In the genomic region with DNA sequence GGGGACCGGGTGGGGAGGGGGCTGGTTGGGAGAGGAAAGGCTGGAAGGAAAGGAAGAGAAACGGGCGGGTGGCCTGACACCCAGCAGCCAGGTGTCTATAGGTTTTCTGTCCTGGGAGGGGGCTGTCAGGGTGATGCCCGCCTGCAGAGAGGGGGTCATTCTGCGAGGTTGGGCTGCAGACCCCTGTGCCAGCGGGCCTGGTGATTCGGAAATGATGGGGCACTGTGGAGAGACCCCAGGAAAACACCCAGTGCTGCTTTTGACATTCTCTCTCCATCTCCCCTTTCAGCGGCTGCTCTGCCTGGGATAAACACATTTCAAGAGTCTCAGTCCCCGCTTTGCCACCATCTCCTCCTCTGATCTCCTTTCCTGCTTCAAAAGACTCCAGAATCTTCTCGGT, we compare ENCODE assay signal across 23 cellular contexts.
DNase-seq lines count a peak whose midpoint lies in the region; ATAC-seq, FAIRE-seq and TF ChIP-seq lines count a peak whose summit lies in the region.
"Had no signal": no experiment of that assay in that cellular context is flagged by ENCODE, and none has a peak within 500 bp of the region (broad histone marks: within the 10 kb centered on the region; RNA-seq: fewer than 3 reads in every experiment).

No MANE protein-coding gene starts in this region.

- no peaks in the 10 kb centered on the region for H3K36me3 ChIP-seq in BLaER1 treated with 17β-estradiol and CSF1 and Interleukin-3, amounts not matched to agents 10 nM and 100 nM
- H3K36me3 ChIP-seq in PC-3 (ENCODE audit: low read depth, low read length) = no peaks in the 10 kb centered on the region
- H3K36me3 ChIP-seq in A673 (ENCODE audit: insufficient read depth, low read length, poor library complexity, severe bottlenecking) = no peaks in the 10 kb centered on the region
- H3K36me3 ChIP-seq: breast epithelium, MG63, right lobe of liver had no signal

- BruUV-seq in PC-3 (replicated peaks; lab: Mats Ljungman, UMichigan) = no TSS peak
- no TSS peak for BruUV-seq in A673 (replicated peaks; lab: Mats Ljungman, UMichigan)

- intact Hi-C loops in PC-3 (cut with micrococcal nuclease) (loop anchor here (2.0 to 5.0 kb wide), 3 partner anchors 79 to 405 kb away; no protein-coding TSS in a partner anchor), A673 (cut with micrococcal nuclease; ENCODE audit: unreplicated experiment) (no loop called here)

- no peaks in the 10 kb centered on the region for H3K9me2 ChIP-seq in PC-3 (replicated peaks; ENCODE audit: low read length)

- peak overlapping the region; percentile 86 to 97 (median 91); a peak in 21 of 22 replicates for H3K4me2 ChIP-seq in BLaER1 treated with 17β-estradiol and CSF1 and Interleukin-3, amounts not matched to agents 10 nM and 100 nM
- H3K4me2 ChIP-seq in PC-3 (ENCODE audit: low read length) = peak overlapping the region; percentile 84

- H3K9me3 Mint-ChIP-seq in osteocyte (ENCODE audit: unreplicated experiment) = no peaks in the 10 kb centered on the region
- H3K9me3 Mint-ChIP-seq: activated T-helper 17 cell treated with anti-CD3 and anti-CD28 coated beads, Interleukin-2, amount 50 U/mL, for 72 hours; dendritic cell treated with granulocyte-macrophage colony-stimulating factor and Interleukin-4, amounts not matched to agents 40 ng/mL and 50 ng/mL, for 4 days; immature natural killer cell; stimulated activated memory B cell treated with anti-CD40 and anti-IgM and Interleukin-4, amounts not matched to agents 10 μg/mL and 1 μg/mL and 100 μg/mL, for 72 hours had no signal

- no peak for TF ChIP-seq POLR2A in GM12892 (IDR thresholded peaks at IDR 0.05; ENCODE audit: low read depth, low read length)

- no peaks in the 10 kb centered on the region for H3K27me3 Mint-ChIP-seq in osteocyte (ENCODE audit: unreplicated experiment)

- H3K4me3 ChIP-seq in BLaER1 treated with 17β-estradiol and CSF1 and Interleukin-3, amounts not matched to agents 10 nM and 100 nM = peak overlapping the region in 1 of 10 experiments; percentile 41; a peak in 2 of 20 replicates
- H3K4me3 ChIP-seq in PC-3 (ENCODE audit: low read length) (no peak overlapping the region), A673 (ENCODE audit: low read depth, low read length, poor library complexity, severe bottlenecking) (no peak overlapping the region)
- H3K4me3 ChIP-seq: breast epithelium, MG63, right lobe of liver had no signal

- no peaks in the 10 kb centered on the region for H3K79me2 ChIP-seq in PC-3 (ENCODE audit: low read length)

- no peak for FAIRE-seq in GM12892 (lab: Jason Lieb, UNC)

- H3K27me3 ChIP-seq in BLaER1 treated with 17β-estradiol and CSF1 and Interleukin-3, amounts not matched to agents 10 nM and 100 nM = peaks cover 0 to 88% (median 0%) of the 10 kb centered on the region in 11 experiments; a peak in 8 of 22 replicates
- H3K27me3 ChIP-seq in PC-3 (ENCODE audit: low read length) (no peaks in the 10 kb centered on the region), foreskin keratinocyte (peaks cover 22% of the 10 kb centered on the region), A673 (replicated peaks; ENCODE audit: insufficient read depth, low read depth, low read length, poor library complexity) (no peaks in the 10 kb centered on the region)
- H3K27me3 ChIP-seq: MG63 had no signal

- H3K36me3 Mint-ChIP-seq in osteocyte (ENCODE audit: unreplicated experiment) = no peaks in the 10 kb centered on the region
- H3K36me3 Mint-ChIP-seq: immature natural killer cell; stimulated activated memory B cell treated with anti-CD40 and anti-IgM and Interleukin-4, amounts not matched to agents 10 μg/mL and 1 μg/mL and 100 μg/mL, for 72 hours had no signal

- no peaks in the 10 kb centered on the region for H3K9me3 ChIP-seq in BLaER1 treated with 17β-estradiol and CSF1 and Interleukin-3, amounts not matched to agents 10 nM and 100 nM (replicated peaks in 1 of 11)
- H3K9me3 ChIP-seq in PC-3 (ENCODE audit: low read length) = no peaks in the 10 kb centered on the region
- H3K9me3 ChIP-seq in A673 (ENCODE audit: low read depth, low read length, poor library complexity, severe bottlenecking) = no peaks in the 10 kb centered on the region
- H3K9me3 ChIP-seq: breast epithelium, MG63, right lobe of liver had no signal

- POLR2A ChIA-PET in PC-3 (lab: Charles Lee; ENCODE audit: unreplicated experiment) = no interaction called here
- POLR2A ChIA-PET in A673 (lab: Charles Lee; ENCODE audit: low non-redundant PET) = no interaction called here

- peak overlapping the region in 6 of 11 experiments; percentile 3 to 73 (median 59); a peak in 10 of 22 replicates for H3K9ac ChIP-seq in BLaER1 treated with 17β-estradiol and CSF1 and Interleukin-3, amounts not matched to agents 10 nM and 100 nM
- H3K9ac ChIP-seq in PC-3 (ENCODE audit: low read length) = peak overlapping the region; percentile 71

- no peak overlapping the region for H3K4me3 Mint-ChIP-seq in osteocyte (ENCODE audit: unreplicated experiment)
- H3K4me3 Mint-ChIP-seq: activated T-helper 17 cell treated with anti-CD3 and anti-CD28 coated beads, Interleukin-2, amount 50 U/mL, for 72 hours; dendritic cell treated with granulocyte-macrophage colony-stimulating factor and Interleukin-4, amounts not matched to agents 40 ng/mL and 50 ng/mL, for 4 days; immature natural killer cell; stimulated activated memory B cell treated with anti-CD40 and anti-IgM and Interleukin-4, amounts not matched to agents 10 μg/mL and 1 μg/mL and 100 μg/mL, for 72 hours had no signal

- peaks cover 0 to 22% (median 0%) of the 10 kb centered on the region in 11 experiments; a peak in 3 of 22 replicates for H4K20me1 ChIP-seq in BLaER1 treated with 17β-estradiol and CSF1 and Interleukin-3, amounts not matched to agents 10 nM and 100 nM
- H4K20me1 ChIP-seq in PC-3 (ENCODE audit: low read length) = no peaks in the 10 kb centered on the region

- CTCF ChIA-PET in PC-3 (lab: Charles Lee) = interaction anchor here (0.6 to 0.7 kb wide), 2 partner anchors 14 to 409 kb away, joined by 3 to 4 read pairs; no protein-coding TSS in a partner anchor
- CTCF ChIA-PET in A673 (lab: Charles Lee) = no interaction called here

- H3K4me1 ChIP-seq in BLaER1 treated with 17β-estradiol and CSF1 and Interleukin-3, amounts not matched to agents 10 nM and 100 nM = peaks cover 70 to 100% (median 100%) of the 10 kb centered on the region in 10 experiments
- H3K4me1 ChIP-seq in PC-3 (ENCODE audit: insufficient read depth, low read length) = peaks cover 25% of the 10 kb centered on the region
- no peaks in the 10 kb centered on the region for H3K4me1 ChIP-seq in foreskin keratinocyte
- peaks cover 22% of the 10 kb centered on the region for H3K4me1 ChIP-seq in A673 (ENCODE audit: insufficient read depth, low read length, poor library complexity, severe bottlenecking)
- H3K4me1 ChIP-seq: right lobe of liver had no signal

- TF ChIP-seq CTCF in PC-3 (conservative IDR thresholded peaks at IDR 0.05; ENCODE audit: low read depth, low read length) = no peak
- no peak for TF ChIP-seq CTCF in foreskin keratinocyte (conservative IDR thresholded peaks at IDR 0.05)
- no peak for TF ChIP-seq CTCF in osteocyte (IDR thresholded peaks at IDR 0.05)
- TF ChIP-seq CTCF in A673 (conservative IDR thresholded peaks at IDR 0.05; ENCODE audit: low read depth, low read length) = no peak

- ATAC-seq in PC-3 = no peak
- no peak for ATAC-seq in foreskin keratinocyte
- ATAC-seq in GM21360 (IDR thresholded peaks at IDR 0.05; ENCODE audit: unreplicated experiment) = no peak
- ATAC-seq: activated T-helper 17 cell treated with anti-CD3 and anti-CD28 coated beads, Interleukin-2, amount 50 U/mL, for 72 hours; left ventricle myocardium superior; right lobe of liver; stimulated activated memory B cell treated with anti-CD40 and anti-IgM and Interleukin-4, amounts not matched to agents 10 μg/mL and 1 μg/mL and 100 μg/mL, for 72 hours had no signal

- H3K27ac ChIP-seq in BLaER1 treated with 17β-estradiol and CSF1 and Interleukin-3, amounts not matched to agents 10 nM and 100 nM = peak overlapping the region in 4 of 11 experiments; percentile 52 to 71 (median 63); a peak in 7 of 22 replicates
- peak overlapping the region; percentile 87 for H3K27ac ChIP-seq in PC-3 (ENCODE audit: low read length)
- peak overlapping the region; percentile 64 for H3K27ac ChIP-seq in foreskin keratinocyte
- no peak overlapping the region for H3K27ac ChIP-seq in A673 (ENCODE audit: low read depth, low read length, poor library complexity, severe bottlenecking)
- H3K27ac ChIP-seq: breast epithelium, right lobe of liver had no signal

- peak overlapping the region; percentile 90 for H3K27ac Mint-ChIP-seq in osteocyte (ENCODE audit: unreplicated experiment)
- H3K27ac Mint-ChIP-seq: activated T-helper 17 cell treated with anti-CD3 and anti-CD28 coated beads, Interleukin-2, amount 50 U/mL, for 72 hours; dendritic cell treated with granulocyte-macrophage colony-stimulating factor and Interleukin-4, amounts not matched to agents 40 ng/mL and 50 ng/mL, for 4 days; immature natural killer cell; stimulated activated memory B cell treated with anti-CD40 and anti-IgM and Interleukin-4, amounts not matched to agents 10 μg/mL and 1 μg/mL and 100 μg/mL, for 72 hours had no signal

- peak overlapping the region; percentile 72 for H2AFZ ChIP-seq in PC-3 (ENCODE audit: low read length)

- no peak for DNase-seq in PC-3
- DNase-seq in foreskin keratinocyte = no peak
- peak; percentile 65 for DNase-seq in osteocyte (ENCODE audit: extremely low spot score, unreplicated experiment)
- no peak for DNase-seq in GM12892 (ENCODE audit: insufficient read length)
- no peak for DNase-seq in A673 (ENCODE audit: low spot score)
- no peak for DNase-seq in kidney glomerular epithelial cell (lab: John Stamatoyannopoulos, UW)
- DNase-seq: activated CD4-positive, alpha-beta T cell treated with anti-CD3 and anti-CD28 coated beads for 48 hours; DMS79 treated with DMSO at 0.1 percent for 48 hours; immature natural killer cell; left ventricle myocardium superior; MG63; NCI-H1436 treated with DMSO at 0.1 percent for 48 hours; NCI-H2171 treated with DMSO at 0.1 percent for 48 hours; NCI-H526 treated with DMSO at 0.1 percent for 48 hours; occipital lobe; SHP77 had no signal

- H3K4me1 Mint-ChIP-seq in osteocyte (ENCODE audit: unreplicated experiment) = peaks cover 48% of the 10 kb centered on the region
- H3K4me1 Mint-ChIP-seq: activated T-helper 17 cell treated with anti-CD3 and anti-CD28 coated beads, Interleukin-2, amount 50 U/mL, for 72 hours; stimulated activated memory B cell treated with anti-CD40 and anti-IgM and Interleukin-4, amounts not matched to agents 10 μg/mL and 1 μg/mL and 100 μg/mL, for 72 hours had no signal

- no peaks in the 10 kb centered on the region for H3F3A ChIP-seq in PC-3 (ENCODE audit: low read length, unreplicated experiment)
